Comparison of ENCODE assay signal across 1 cellular context in genomic region chr19:8005534-8006256, GRCh38.
TF ChIP-seq lines count a peak whose summit lies in the region.

TSS of gene ELAVL1 (minus strand) at chr19:8005641. CDS start at chr19:7991815, 13,826 bp downstream.

TF ChIP-seq in K562, 482 proteins besides CTCF, POLR2A, EP300 and RAD21 (continued from another document and continues in another):
- TF ChIP-seq SFPQ (IDR thresholded peaks at IDR 0.05; ENCODE audit: low read depth, low read length) (no peak), ZNF41 (CRISPR knock-in tag; conservative IDR thresholded peaks at IDR 0.05) (no peak), RBM14 (IDR thresholded peaks at IDR 0.05; ENCODE audit: borderline replicate concordance, insufficient read depth, low read depth, low read length) (no peak), MBD1 (CRISPR knock-in tag; IDR thresholded peaks at IDR 0.05) (no peak), MEIS2 (IDR thresholded peaks at IDR 0.05; ENCODE audit: partially characterized antibody) (no peak), GTF2B (IDR thresholded peaks at IDR 0.05; ENCODE audit: extremely low read depth, insufficient read length) (no peak), ZMIZ1 (IDR thresholded peaks at IDR 0.05; ENCODE audit: low read depth in 2 of 2, low read length in 2 of 2) (no peak), ZNF124 (CRISPR knock-in tag; IDR thresholded peaks at IDR 0.05) (no peak), PURB (CRISPR knock-in tag; IDR thresholded peaks at IDR 0.05; ENCODE audit: low read depth) (no peak), BCOR (IDR thresholded peaks at IDR 0.05) (peak; percentile 95), ZNF696 (CRISPR knock-in tag; conservative IDR thresholded peaks at IDR 0.05) (no peak), RBBP5 (IDR thresholded peaks at IDR 0.05; ENCODE audit: borderline replicate concordance, insufficient read depth, low read length, poor library complexity, severe bottlenecking) (peak; percentile 91), MGA (IDR thresholded peaks at IDR 0.05) (no peak), POLR2B (IDR thresholded peaks at IDR 0.05; ENCODE audit: low read depth, partially characterized antibody) (peak; percentile 75), STAT5A (IDR thresholded peaks at IDR 0.05; ENCODE audit: borderline replicate concordance, low read length) (no peak), ZBTB43 (CRISPR knock-in tag; IDR thresholded peaks at IDR 0.05) (no peak), GABPA (tag; conservative IDR thresholded peaks at IDR 0.05; ENCODE audit: low read depth) (peak; percentile 98), ZBTB1 (CRISPR knock-in tag; IDR thresholded peaks at IDR 0.05; ENCODE audit: borderline replicate concordance, low read depth) (peak; percentile 75; the same call in 1 of the 2 replicates), GABPB1 (CRISPR knock-in tag; IDR thresholded peaks at IDR 0.05) (peak; percentile 95), ZFP36 (IDR thresholded peaks at IDR 0.05; ENCODE audit: low read depth, low read length, partially characterized antibody) (no peak), TARDBP (IDR thresholded peaks at IDR 0.05) (no peak; the same call in 1 of the 2 replicates), MBD2 (IDR thresholded peaks at IDR 0.05; ENCODE audit: borderline replicate concordance, low read depth) (0 out of 2 replicates have a peak, but pooled peaks have one; percentile 9), ZNF384 (IDR thresholded peaks at IDR 0.05; ENCODE audit: low read depth, low read length) (no peak), ZNF23 (CRISPR knock-in tag; IDR thresholded peaks at IDR 0.05) (no peak), ZNF609 (CRISPR knock-in tag; IDR thresholded peaks at IDR 0.05; ENCODE audit: borderline replicate concordance) (peak; percentile 35; the same call in 1 of the 2 replicates), TAF15 (IDR thresholded peaks at IDR 0.05; ENCODE audit: low read depth, low read length) (no peak), ZNF644 (tag; IDR thresholded peaks at IDR 0.05; ENCODE audit: low read depth) (no peak), TCFL5 (CRISPR knock-in tag; conservative IDR thresholded peaks at IDR 0.05) (no peak), ZFP1 (CRISPR knock-in tag; IDR thresholded peaks at IDR 0.05) (no peak)
